In genomic region chr3:81242871-81243270, GRCh38 we compare ENCODE assay signal across 8 cellular contexts.
DNase-seq lines count a peak whose midpoint lies in the region; ATAC-seq, FAIRE-seq and TF ChIP-seq lines count a peak whose summit lies in the region.

No MANE protein-coding gene starts in this region.

- intact Hi-C loops in tibial artery (cut with DNase I; ENCODE audit: low total_unique reads), result no loop called here

- no peak for ATAC-seq in HG02840 (IDR thresholded peaks at IDR 0.05; ENCODE audit: low FRiP score, unreplicated experiment)

- H3K9me3 ChIP-seq in tibial artery, result no peaks in the 10 kb centered on the region

- no peak for TF ChIP-seq CTCF in tibial artery (IDR thresholded peaks at IDR 0.05)

- no peak for TF ChIP-seq POLR2A in H54 (IDR thresholded peaks at IDR 0.05; ENCODE audit: low read depth, low read length)

- peak; percentile 74 for FAIRE-seq in H54 (lab: Jason Lieb, UNC)

- DNase-seq in AML-193 (lab: John Stamatoyannopoulos, UW) (peak; percentile 20 to 22), H54 (ENCODE audit: insufficient read length, low spot score) (no peak), NCI-H748 treated with DMSO at 0.1 percent for 48 hours (lab: John Stamatoyannopoulos, UW) (peak; percentile 10), glomerular visceral epithelial cell (ENCODE audit: extremely low spot score) (peak; percentile 11), T-helper 9 cell (no peak), tibial artery (no peak), DMS79 treated with DMSO at 0.1 percent for 48 hours (lab: John Stamatoyannopoulos, UW) (no peak)

- H3K36me3 ChIP-seq in tibial artery, result no peaks in the 10 kb centered on the region

- no peak overlapping the region for H3K27ac ChIP-seq in tibial artery

- H3K27me3 ChIP-seq in tibial artery, result no peaks in the 10 kb centered on the region

- no peak overlapping the region for H3K4me3 ChIP-seq in tibial artery

- peaks cover 0 to 12% (median 2%) of the 10 kb centered on the region in 4 donors for H3K4me1 ChIP-seq in tibial artery

Comparison
In these comparisons a context has a peak if more than half of its experiments do, and no peak if none do; other contexts are left out.
1. DNase-seq: peak in AML-193 (2 of 2), NCI-H748 treated with DMSO at 0.1 percent for 48 hours (single experiment) and glomerular visceral epithelial cell (single experiment); none in H54 (single experiment), T-helper 9 cell (single experiment), tibial artery (0 of 2) and DMS79 treated with DMSO at 0.1 percent for 48 hours (single experiment).